In the genomic region with DNA sequence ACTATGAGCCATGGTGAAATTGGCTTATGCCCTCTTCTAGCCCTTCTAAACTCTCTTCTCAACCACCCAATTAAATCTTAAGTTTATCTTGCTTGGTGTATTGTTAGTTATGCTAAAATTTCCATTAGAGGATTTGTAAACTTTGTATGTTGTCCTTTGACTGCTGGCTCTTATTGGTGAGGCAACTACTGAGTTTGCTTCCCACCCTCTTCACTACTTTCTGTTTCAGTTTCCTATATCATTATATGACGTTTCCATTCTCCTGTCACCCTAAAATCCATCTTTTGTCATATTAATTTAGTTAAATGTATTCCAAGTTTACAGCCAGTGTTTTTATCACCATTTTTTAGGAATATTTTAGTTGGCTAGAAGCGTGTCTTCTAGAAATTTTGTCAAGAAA, we compare ENCODE assay signal across 20 cellular contexts.
DNase-seq lines count a peak whose midpoint lies in the region; ATAC-seq and TF ChIP-seq lines count a peak whose summit lies in the region.
"Had no signal": no experiment of that assay in that cellular context is flagged by ENCODE, and none has a peak within 500 bp of the region (broad histone marks: within the 10 kb centered on the region; RNA-seq: fewer than 3 reads in every experiment).

No MANE protein-coding gene starts in this region.

- H3K4me1 ChIP-seq in OCI-LY3 (ENCODE audit: low read length) (peaks cover 28% of the 10 kb centered on the region), mucosa of descending colon (ENCODE audit: low read depth) (no peaks in the 10 kb centered on the region)
- H3K4me1 ChIP-seq: BLaER1 had no signal

- H3K4me3 ChIP-seq in OCI-LY3 (ENCODE audit: low read length) (peak overlapping the region; percentile 50), mucosa of descending colon (no peak overlapping the region)
- H3K4me3 ChIP-seq: BLaER1 had no signal

- TF ChIP-seq CTCF in OCI-LY3 (IDR thresholded peaks at IDR 0.05; ENCODE audit: low read depth, low read length), result no peak
- no peak for TF ChIP-seq CTCF in mucosa of descending colon (IDR thresholded peaks at IDR 0.05)

- intact Hi-C loops in mucosa of descending colon (cut with DNase I, micrococcal nuclease), result no loop called here

- no peak overlapping the region for H3K27ac ChIP-seq in OCI-LY3 (ENCODE audit: low read length)
- H3K27ac ChIP-seq: BLaER1 had no signal

- ATAC-seq in GM18867 (IDR thresholded peaks at IDR 0.05; ENCODE audit: unreplicated experiment) (peak; percentile 81), mucosa of descending colon (no peak), HG02610 (IDR thresholded peaks at IDR 0.05; ENCODE audit: unreplicated experiment) (no peak)
- ATAC-seq: SK-N-SH treated with all-trans-retinoic acid at 6 μM for 48 hours had no signal

- H3K9ac ChIP-seq in OCI-LY3 (ENCODE audit: low read length), result no peak overlapping the region
- H3K9ac ChIP-seq: BLaER1 had no signal

- H3K36me3 ChIP-seq in OCI-LY3 (replicated peaks; ENCODE audit: low read depth, low read length), result no peaks in the 10 kb centered on the region
- H3K36me3 ChIP-seq in mucosa of descending colon (ENCODE audit: low read depth), result no peaks in the 10 kb centered on the region
- H3K36me3 ChIP-seq: BLaER1 had no signal

- no peak overlapping the region for H2AFZ ChIP-seq in OCI-LY3 (ENCODE audit: low read depth, low read length)

- H3K4me2 ChIP-seq in OCI-LY3 (ENCODE audit: low read length), result peak overlapping the region; percentile 77
- H3K4me2 ChIP-seq: BLaER1 had no signal

- H3K9me3 ChIP-seq in OCI-LY3 (ENCODE audit: insufficient read depth, low read length) (no peaks in the 10 kb centered on the region), mucosa of descending colon (no peaks in the 10 kb centered on the region)
- H3K9me3 ChIP-seq: BLaER1 had no signal

- H4K20me1 ChIP-seq in OCI-LY3 (ENCODE audit: insufficient read depth, low read length), result no peaks in the 10 kb centered on the region
- H4K20me1 ChIP-seq: BLaER1 had no signal

- no peaks in the 10 kb centered on the region for H3K79me2 ChIP-seq in OCI-LY3 (ENCODE audit: low read length)

- peak; percentile 59 for DNase-seq in H4 (ENCODE audit: low spot score)
- DNase-seq in NCI-H774 (lab: John Stamatoyannopoulos, UW), result peak; percentile 23
- no peak for DNase-seq in mucosa of descending colon
- no peak for DNase-seq in T-helper 9 cell
- DNase-seq in NCI-H524 (lab: John Stamatoyannopoulos, UW), result no peak
- DNase-seq: CD8-positive, alpha-beta memory T cell; H9; IMR-90; Kasumi-1; MV-4-11; NCI-H1417 treated with DMSO at 0.1 percent for 48 hours; NCI-H2029 treated with DMSO at 0.1 percent for 48 hours; NCI-H526; SHP77 treated with DMSO at 0.1 percent for 48 hours; T-helper 1 cell had no signal

- H3K27me3 ChIP-seq in OCI-LY3 (ENCODE audit: low read depth, low read length), result peaks cover 2% of the 10 kb centered on the region; the same call in 1 of the 2 replicates
- H3K27me3 ChIP-seq: BLaER1 had no signal

Comparison
In these comparisons a context has a peak if more than half of its experiments do, and no peak if none do; other contexts are left out.
1. DNase-seq: peak in H4 (single experiment) and NCI-H774 (single experiment); none in mucosa of descending colon (0 of 3), T-helper 9 cell (single experiment) and NCI-H524 (0 of 2).